In genomic region chr7:76512941-76513816, GRCh38 we compare ENCODE assay signal across 8 cellular contexts. TPM values are rescaled to one million over a fixed set of nuclear protein-coding genes. Genes with fewer than 3 reads are reported as not detected.
DNase-seq lines count a peak whose midpoint lies in the region; ATAC-seq, FAIRE-seq and TF ChIP-seq lines count a peak whose summit lies in the region.

No MANE protein-coding gene starts in this region.

- H3K4me3 ChIP-seq in A549 = 0 out of 3 replicates have a peak overlapping the region, but pooled peaks have one; percentile 16
- no peak overlapping the region for H3K4me3 ChIP-seq in keratinocyte (ENCODE audit: control insufficient read depth in 2 of 3, extremely low read depth in 1 of 3, insufficient read depth in 2 of 3, low read depth in 1 of 3, low read length in 3 of 3)

- H3K9me3 Mint-ChIP-seq in T-helper 2 cell treated with Interferon-gamma antibody and Interleukin-4, amounts not matched to agents 5 μg/mL and 100 μg/mL, for 36 hours = no peaks in the 10 kb centered on the region

- peak overlapping the region; percentile 80 to 96 for H3K27ac ChIP-seq in A549
- H3K27ac ChIP-seq in keratinocyte (ENCODE audit: control insufficient read depth, insufficient read depth, low read length) = no peak overlapping the region

- H3K27me3 Mint-ChIP-seq in T-helper 2 cell treated with Interferon-gamma antibody and Interleukin-4, amounts not matched to agents 5 μg/mL and 100 μg/mL, for 36 hours (ENCODE audit: low read depth) = no peaks in the 10 kb centered on the region

- no peak for TF ChIP-seq EP300 in A549 (IDR thresholded peaks at IDR 0.05)

- no peak for TF ChIP-seq POLR2A in A549 (IDR thresholded peaks at IDR 0.05; ENCODE audit: low read length)

- H3K4me1 ChIP-seq in A549 (peaks cover 31% of the 10 kb centered on the region), keratinocyte (ENCODE audit: control insufficient read depth, extremely low read depth, insufficient read depth, low read length) (peaks cover 10% of the 10 kb centered on the region)

- H3K4me3 Mint-ChIP-seq in T-helper 2 cell treated with Interferon-gamma antibody and Interleukin-4, amounts not matched to agents 5 μg/mL and 100 μg/mL, for 36 hours = no peak overlapping the region

- CTCF ChIA-PET in A549 (lab: Yijun Ruan, JAX) = interaction anchor here (1.0 kb wide), 1 partner anchor 843 kb away, joined by 3 read pairs; no protein-coding TSS in a partner anchor

- TF ChIP-seq CTCF in A549 (IDR thresholded peaks at IDR 0.05) = peak; percentile 34; the same call in 1 of the 3 replicates
- TF ChIP-seq CTCF in keratinocyte (optimal IDR thresholded peaks at IDR 0.05 in 1 of 3, IDR thresholded peaks at IDR 0.05 in 1 of 3, conservative IDR thresholded peaks at IDR 0.05 in 1 of 3; ENCODE audit: extremely low read depth in 1 of 3, insufficient read depth in 2 of 3, low read length in 3 of 3) = peak; percentile 28 to 42 (median 32)

- peak; percentile 40 to 70 for ATAC-seq in A549
- ATAC-seq in GM21529 (IDR thresholded peaks at IDR 0.05; ENCODE audit: unreplicated experiment) = no peak
- no peak for ATAC-seq in HG03521 (IDR thresholded peaks at IDR 0.05; ENCODE audit: unreplicated experiment)

- dilution Hi-C loops in keratinocyte (cut with MboI; ENCODE audit: extremely low pct_ligation_motif_present, low sequenced_read_pairs) = no loop called here

- no peaks in the 10 kb centered on the region for H3K9me3 ChIP-seq in A549
- H3K9me3 ChIP-seq in keratinocyte (ENCODE audit: control insufficient read depth, low read depth, low read length) = no peaks in the 10 kb centered on the region

- H3K79me2 ChIP-seq in keratinocyte (ENCODE audit: control insufficient read depth, insufficient read depth, low read length) = no peaks in the 10 kb centered on the region

- H2AFZ ChIP-seq in keratinocyte (ENCODE audit: control insufficient read depth, low read length) = no peak overlapping the region

- no peaks in the 10 kb centered on the region for H3K9me1 ChIP-seq in keratinocyte (ENCODE audit: control insufficient read depth, extremely low read depth, insufficient read depth, low read length)

- H3K4me1 Mint-ChIP-seq in T-helper 2 cell treated with Interferon-gamma antibody and Interleukin-4, amounts not matched to agents 5 μg/mL and 100 μg/mL, for 36 hours (ENCODE audit: low read depth) = peaks cover 4% of the 10 kb centered on the region

- no peak overlapping the region for H3K9ac ChIP-seq in keratinocyte (ENCODE audit: control insufficient read depth, extremely low read depth, insufficient read depth, low read length)

- H3K36me3 ChIP-seq in keratinocyte (ENCODE audit: control insufficient read depth in 2 of 2, extremely low read depth in 1 of 2, insufficient read depth in 2 of 2, low read length in 2 of 2) = peaks cover 0 to 3% of the 10 kb centered on the region in 2 experiments

- 29% methylated on average over 2 of the region's 21 CpGs for WGBS in A549 (ENCODE audit: missing lambda C conversion rate)

- H3K4me2 ChIP-seq in A549 (peak overlapping the region; percentile 64), keratinocyte (ENCODE audit: control insufficient read depth, extremely low read depth, insufficient read depth, low read depth, low read length) (no peak overlapping the region)

- H4K20me1 ChIP-seq in keratinocyte (ENCODE audit: control insufficient read depth, extremely low read depth, insufficient read depth, low read length) = no peaks in the 10 kb centered on the region

- POLR2A ChIA-PET in A549 (lab: Yijun Ruan, JAX) = no interaction called here

- no peaks in the 10 kb centered on the region for H3K27me3 ChIP-seq in keratinocyte (ENCODE audit: control insufficient read depth, extremely low read depth, insufficient read depth, low read length)

- FAIRE-seq in A549 (lab: Jason Lieb, UNC) (no peak), keratinocyte (lab: Jason Lieb, UNC) (no peak)

- no peak overlapping the region for H3K27ac Mint-ChIP-seq in T-helper 2 cell treated with Interferon-gamma antibody and Interleukin-4, amounts not matched to agents 5 μg/mL and 100 μg/mL, for 36 hours

- no peaks in the 10 kb centered on the region for H3K36me3 Mint-ChIP-seq in T-helper 2 cell treated with Interferon-gamma antibody and Interleukin-4, amounts not matched to agents 5 μg/mL and 100 μg/mL, for 36 hours (ENCODE audit: low read depth)

- DNase-seq in A549 (ENCODE audit: low read depth in 1 of 2, low spot score in 1 of 2) (peak; percentile 68 to 69), GM03348 (ENCODE audit: low spot score) (peak; percentile 35), SK-N-DZ (ENCODE audit: low spot score) (peak; percentile 75), keratinocyte (ENCODE audit: low read depth, low spot score) (no peak), cerebellar nuclear complex (lab: John Stamatoyannopoulos, UW) (no peak)
- no peak for DNase-seq in T-helper 2 cell treated with Interferon-gamma antibody and Interleukin-4, amounts not matched to agents 5 μg/mL and 100 μg/mL, for 36 hours (ENCODE audit: low spot score)

- TF ChIP-seq RAD21 in A549 (conservative IDR thresholded peaks at IDR 0.05 in 1 of 2, IDR thresholded peaks at IDR 0.05 in 1 of 2) = no peak

TF ChIP-seq in A549, 52 proteins besides CTCF, POLR2A, EP300 and RAD21:
- TF ChIP-seq SMC3 (IDR thresholded peaks at IDR 0.05) (0 out of 3 replicates have a peak, but pooled peaks have one; percentile 22), HOXA7 (CRISPR knock-in tag; IDR thresholded peaks at IDR 0.05) (0 out of 2 replicates have a peak, but pooled peaks have one; percentile 27), RNF2 (IDR thresholded peaks at IDR 0.05; ENCODE audit: borderline replicate concordance, low read depth) (no peak), RCOR1 (IDR thresholded peaks at IDR 0.05; ENCODE audit: low read depth, low read length) (no peak), JUN (IDR thresholded peaks at IDR 0.05) (peak in 1 of 2 experiments; percentile 30; a peak in 1 of 5 replicates)

RNA-seq across cellular contexts. Expression of gene UPK3B, which starts 2.8 kb away (rescaled TPM):
- 2.2 and 2.3 TPM in 2 replicates for polyA plus RNA-seq in A549 (2011; rRNA removed)
- 4.8 and 9.2 TPM in 2 replicates for polyA plus RNA-seq in A549 (2012; cell fraction: cytosol; rRNA removed)
- polyA plus RNA-seq in A549 (2012; cell fraction: nucleus; rRNA removed) = 8.1 and 12.2 TPM in 2 replicates
- 19.4 to 20.9 TPM (median 20.6 TPM) in 3 replicates for polyA plus RNA-seq in A549 (2017; fragmentation: RNase III; extraction: RNeasy Plus Mini Kit Qiagen cat#74134 plus additional on column Dnase treatment)
- 1.9 and 2.9 TPM in 2 replicates for polyA minus RNA-seq in A549 (2011; rRNA and poly(A)+ RNA removed)
- polyA plus RNA-seq in SK-N-DZ (2014; cell fraction: cytosol; rRNA removed) = 0.41 and 3.0 TPM in 2 replicates
- 0.35 and 2.5 TPM in 2 replicates for polyA plus RNA-seq in SK-N-DZ (2014; cell fraction: nucleus; rRNA removed)
- 2.6 to 11.9 TPM (median 7.5 TPM) in 3 replicates for polyA plus RNA-seq in keratinocyte
- polyA plus RNA-seq in keratinocyte (2011; ENCODE audit: low read depth) = 5.5 TPM
- polyA plus RNA-seq in keratinocyte (2011; cell fraction: cytosol; rRNA removed) = 8.9 and 29.3 TPM in 2 replicates
- 24.3 and 37.7 TPM in 2 replicates for polyA plus RNA-seq in keratinocyte (2011; cell fraction: nucleus; rRNA removed)
- polyA plus RNA-seq in keratinocyte (2012; ENCODE audit: low replicate concordance) = 20.4 and 23.9 TPM in 2 replicates
- polyA minus RNA-seq in keratinocyte = 5.6 to 13.5 TPM (median 8.2 TPM) in 3 replicates
- 87.3 TPM for polyA minus RNA-seq in keratinocyte (2011; cell fraction: cytosol; rRNA and poly(A)+ RNA removed)
- polyA minus RNA-seq in keratinocyte (2011; cell fraction: nucleus; rRNA and poly(A)+ RNA removed) = 30.7 and 32.4 TPM in 2 replicates

RNA-seq across cellular contexts. Expression of gene SPDYE16, which starts 29.9 kb away (rescaled TPM):
- not detected in 2 replicates for polyA plus RNA-seq in A549 (2011; rRNA removed)
- polyA plus RNA-seq in A549 (2012; cell fraction: cytosol; rRNA removed) = not detected in 2 replicates
- not detected in 2 replicates for polyA plus RNA-seq in A549 (2012; cell fraction: nucleus; rRNA removed)
- not detected in 3 replicates for polyA plus RNA-seq in A549 (2017; fragmentation: RNase III; extraction: RNeasy Plus Mini Kit Qiagen cat#74134 plus additional on column Dnase treatment)
- not detected in 2 replicates for polyA minus RNA-seq in A549 (2011; rRNA and poly(A)+ RNA removed)
- 0.38 TPM in 1 of 2 replicates, not detected in the other for polyA plus RNA-seq in SK-N-DZ (2014; cell fraction: cytosol; rRNA removed)
- polyA plus RNA-seq in SK-N-DZ (2014; cell fraction: nucleus; rRNA removed) = 0.21 and 2.3 TPM in 2 replicates
- not detected in 3 replicates for polyA plus RNA-seq in keratinocyte
- not detected for polyA plus RNA-seq in keratinocyte (2011; ENCODE audit: low read depth)
- not detected in 2 replicates for polyA plus RNA-seq in keratinocyte (2011; cell fraction: cytosol; rRNA removed)
- polyA plus RNA-seq in keratinocyte (2011; cell fraction: nucleus; rRNA removed) = not detected in 2 replicates
- polyA plus RNA-seq in keratinocyte (2012; ENCODE audit: low replicate concordance) = 0.22 and 1.0 TPM in 2 replicates
- polyA minus RNA-seq in keratinocyte = not detected in 3 replicates
- polyA minus RNA-seq in keratinocyte (2011; cell fraction: cytosol; rRNA and poly(A)+ RNA removed) = not detected
- not detected in 2 replicates for polyA minus RNA-seq in keratinocyte (2011; cell fraction: nucleus; rRNA and poly(A)+ RNA removed)

RNA-seq across cellular contexts. Expression of gene DTX2, which starts 51.7 kb away (rescaled TPM):
- polyA plus RNA-seq in A549 (2011; rRNA removed) (11.2 and 13.4 TPM in 2 replicates), A549 (2017; fragmentation: RNase III; extraction: RNeasy Plus Mini Kit Qiagen cat#74134 plus additional on column Dnase treatment) (52.7 to 59.1 TPM (median 52.7 TPM) in 3 replicates), keratinocyte (15.1 to 25.6 TPM (median 22.4 TPM) in 3 replicates)
- polyA plus RNA-seq in A549 (2012; cell fraction: cytosol; rRNA removed) = 31.2 and 39.4 TPM in 2 replicates
- 124 and 146 TPM in 2 replicates for polyA plus RNA-seq in A549 (2012; cell fraction: nucleus; rRNA removed)
- 30.9 and 46.6 TPM in 2 replicates for polyA minus RNA-seq in A549 (2011; rRNA and poly(A)+ RNA removed)
- polyA plus RNA-seq in SK-N-DZ (2014; cell fraction: cytosol; rRNA removed) = 8.1 and 9.9 TPM in 2 replicates
- polyA plus RNA-seq in SK-N-DZ (2014; cell fraction: nucleus; rRNA removed) = 16.2 and 17.7 TPM in 2 replicates
- polyA plus RNA-seq in keratinocyte (2011; ENCODE audit: low read depth) = 18.1 TPM
- polyA plus RNA-seq in keratinocyte (2011; cell fraction: cytosol; rRNA removed) = 17.9 and 29.8 TPM in 2 replicates
- polyA plus RNA-seq in keratinocyte (2011; cell fraction: nucleus; rRNA removed) = 63.6 and 98.0 TPM in 2 replicates
- polyA plus RNA-seq in keratinocyte (2012; ENCODE audit: low replicate concordance) = 28.4 and 35.3 TPM in 2 replicates
- 25.7 to 126 TPM (median 28.5 TPM) in 3 replicates for polyA minus RNA-seq in keratinocyte
- polyA minus RNA-seq in keratinocyte (2011; cell fraction: cytosol; rRNA and poly(A)+ RNA removed) = 62.7 TPM
- 48.5 and 64.7 TPM in 2 replicates for polyA minus RNA-seq in keratinocyte (2011; cell fraction: nucleus; rRNA and poly(A)+ RNA removed)

Comparison
In these comparisons a context has a peak if more than half of its experiments do, and no peak if none do; other contexts are left out.
1. ATAC-seq: peak in A549 (2 of 2); none in GM21529 (single experiment) and HG03521 (single experiment).
2. DNase-seq: peak in A549 (2 of 2), GM03348 (single experiment) and SK-N-DZ (single experiment); none in keratinocyte (single experiment), T-helper 2 cell treated with Interferon-gamma antibody and Interleukin-4, amounts not matched to agents 5 μg/mL and 100 μg/mL, for 36 hours (single experiment) and cerebellar nuclear complex (0 of 2).